Comparison of ENCODE assay signal across 30 cellular contexts in genomic region chr17:32335046-32335445, GRCh38.
"Had no signal": no experiment of that assay in that cellular context is flagged by ENCODE, and none has a peak within 500 bp of the region (broad histone marks: within the 10 kb centered on the region; RNA-seq: fewer than 3 reads in every experiment).

No MANE protein-coding gene starts in this region.

- H3K4me3 ChIP-seq: ascending aorta, breast epithelium, MG63, SK-N-MC had no signal

- H3K9me3 ChIP-seq: ascending aorta, breast epithelium, MG63 had no signal

- ATAC-seq: activated CD8-positive, alpha-beta memory T cell treated with anti-CD3 and anti-CD28 coated beads, Interleukin-2, amount 10 ng/mL, durations not matched to agents 7 days and 5 days; activated naive CD4-positive, alpha-beta T cell treated with anti-CD3 and anti-CD28 coated beads, Interleukin-2, amount 50 U/mL, for 72 hours; activated naive CD8-positive, alpha-beta T cell treated with anti-CD3 and anti-CD28 coated beads, Interleukin-2, amount 50 U/mL, for 24 hours; activated T-cell treated with anti-CD3 and anti-CD28 coated beads, Interleukin-2, amount 50 U/mL, for 4 hours; Right ventricle myocardium inferior had no signal

- H3K27me3 ChIP-seq: ascending aorta, breast epithelium, MG63 had no signal

- H3K4me2 ChIP-seq: KMS-11 had no signal

- DNase-seq: activated B cell treated with CpG ODN at 0.5 μM for 24 hours; activated CD4-positive, alpha-beta T cell treated with anti-CD3 and anti-CD28 coated beads for 1 hour; activated CD4-positive, alpha-beta T cell treated with anti-CD3 and anti-CD28 coated beads, Interleukin-2, amount 10 ng/mL, durations not matched to agents 24 days and 14 days; activated CD4-positive, alpha-beta T cell treated with anti-CD3 and anti-CD28 coated beads, Interleukin-2, amount 50 U/mL, for 48 hours; activated CD8-positive, alpha-beta memory T cell treated with anti-CD3 and anti-CD28 coated beads, Interleukin-2, amount 10 ng/mL, durations not matched to agents 7 days and 5 days; activated effector memory CD4-positive, alpha-beta T cell treated with anti-CD3 and anti-CD28 coated beads, Interleukin-2, amount 50 U/mL, for 16 hours; activated naive CD4-positive, alpha-beta T cell treated with Interleukin-2 at 50 U/mL for 16 hours; activated naive CD8-positive, alpha-beta T cell treated with anti-CD3 and anti-CD28 coated beads, Interleukin-2, amount 50 U/mL, for 24 hours; activated T-cell treated with anti-CD3 and anti-CD28 coated beads, Interleukin-2, amount 50 U/mL, for 4 hours; amniotic stem cell; caudate nucleus; MG63; MV-4-11; NCI-H1092 treated with DMSO at 0.1 percent for 48 hours; NCI-H1436; NCI-H1694 treated with DMSO at 0.1 percent for 48 hours; NCI-H2029 treated with DMSO at 0.1 percent for 48 hours; NCI-H345; NCI-H510A; NCI-H526 treated with DMSO at 0.1 percent for 48 hours; NCI-H82; RPMI8226; SW 1271; T1000 had no signal

- H3K9ac ChIP-seq: KMS-11 had no signal

- H3K4me1 ChIP-seq: ascending aorta, breast epithelium had no signal

- H3K27ac ChIP-seq: ascending aorta, breast epithelium, KMS-11, SK-N-MC had no signal
